ENCODE assay signal across 13 cellular contexts in the genomic region with DNA sequence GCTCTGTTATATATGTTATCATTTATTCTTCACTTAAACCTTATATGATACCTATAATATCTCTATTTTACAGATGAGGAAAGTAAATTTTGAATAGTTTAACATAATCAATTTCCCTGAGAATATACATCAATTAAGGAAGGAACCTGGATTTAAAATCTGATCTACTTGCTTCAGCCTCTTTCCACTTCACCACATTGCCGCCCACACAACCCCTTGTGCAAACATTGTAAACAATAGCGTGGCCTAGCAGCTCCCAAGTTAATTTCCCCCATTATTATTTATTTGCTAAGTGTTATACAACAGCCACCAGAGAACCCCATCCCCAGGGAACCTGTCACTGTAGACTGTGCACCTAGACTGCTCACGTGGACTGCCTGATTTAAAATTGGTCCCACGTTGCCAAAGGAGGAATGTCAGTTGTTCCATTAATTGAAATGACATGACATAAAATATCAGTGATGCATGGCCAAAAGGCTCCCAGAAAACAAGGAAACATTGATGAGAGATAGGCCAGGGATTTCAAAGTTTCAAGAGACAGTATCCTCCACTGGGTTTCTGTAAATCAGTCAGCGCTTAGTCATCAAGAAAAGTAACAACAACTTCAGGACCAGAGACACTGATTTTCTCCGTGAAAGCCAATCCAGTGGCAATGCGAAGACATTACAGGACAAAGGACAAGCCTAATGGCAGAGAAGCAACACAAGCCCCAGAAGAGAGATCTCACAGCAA. TPM values are rescaled to one million over a fixed set of nuclear protein-coding genes. Genes with fewer than 3 reads are reported as not detected.
DNase-seq lines count a peak whose midpoint lies in the region; ATAC-seq and TF ChIP-seq lines count a peak whose summit lies in the region.
"Had no signal": no experiment of that assay in that cellular context is flagged by ENCODE, and none has a peak within 500 bp of the region (broad histone marks: within the 10 kb centered on the region; RNA-seq: fewer than 3 reads in every experiment).

No MANE protein-coding gene starts in this region.

- WGBS in sigmoid colon, 2 donors = 58 to 74% methylated on average over 7 of the region's 7 CpGs

- no peaks in the 10 kb centered on the region for H3K4me1 ChIP-seq in sigmoid colon

- H3K36me3 ChIP-seq in H7 (replicated peaks; ENCODE audit: control insufficient read depth, insufficient read depth, low read length) (no peaks in the 10 kb centered on the region), sigmoid colon (no peaks in the 10 kb centered on the region)

- H3K4me3 ChIP-seq in H7 (ENCODE audit: insufficient read depth, low read depth, low read length) (no peak overlapping the region), astrocyte of the spinal cord (ENCODE audit: low read depth, low read length) (no peak overlapping the region), sigmoid colon (no peak overlapping the region)

- H3K36me3 Mint-ChIP-seq in CD14-positive monocyte = no peaks in the 10 kb centered on the region

- no peaks in the 10 kb centered on the region for H3K9me3 ChIP-seq in sigmoid colon

- H3K27me3 ChIP-seq in H7 (ENCODE audit: control insufficient read depth, insufficient read depth, low read length) (no peaks in the 10 kb centered on the region), sigmoid colon (no peaks in the 10 kb centered on the region)

- H3K27me3 Mint-ChIP-seq in CD14-positive monocyte (ENCODE audit: low read depth in 3 of 3) = peaks cover 1 to 5% (median 2%) of the 10 kb centered on the region in 3 donors

- H3K27ac Mint-ChIP-seq in CD14-positive monocyte = no peak overlapping the region
- H3K27ac Mint-ChIP-seq: activated T-helper 1 cell treated with anti-CD3 and anti-CD28 coated beads, Interleukin-12 subunit alpha, Interleukin-12 subunit beta, Interleukin-2, Interleukin-4 antibody, amounts not matched to agents 30 ng/mL and 10 ng/mL and 1 ng/mL, durations not matched to agents 14 hours and 24 hours and 36 hours had no signal

- H3K4me3 Mint-ChIP-seq in CD14-positive monocyte = no peak overlapping the region
- H3K4me3 Mint-ChIP-seq: activated T-helper 1 cell treated with anti-CD3 and anti-CD28 coated beads, Interleukin-12 subunit alpha, Interleukin-12 subunit beta, Interleukin-2, Interleukin-4 antibody, amounts not matched to agents 30 ng/mL and 10 ng/mL and 1 ng/mL, durations not matched to agents 14 hours and 24 hours and 36 hours had no signal

- DNase-seq in H7 (peak; percentile 8), NCI-H2107 treated with DMSO at 0.1 percent for 48 hours (lab: John Stamatoyannopoulos, UW; ENCODE audit: unreplicated experiment) (peak; percentile 95), astrocyte of the spinal cord (ENCODE audit: low read depth, low spot score) (peak; percentile 32), renal cortical epithelial cell (ENCODE audit: low read depth) (peak; percentile 90), sigmoid colon (no peak), CD14-positive monocyte (ENCODE audit: low spot score) (no peak)
- DNase-seq: left colon; nucleus accumbens; stimulated activated CD4-positive, alpha-beta T cell treated with anti-CD3 and anti-CD28 coated beads, Interleukin-4, amount 100 ng/mL, for 1 hour had no signal

- H3K27ac ChIP-seq in sigmoid colon = no peak overlapping the region
- H3K27ac ChIP-seq: KMS-11 had no signal

- no peak for TF ChIP-seq EP300 in sigmoid colon (IDR thresholded peaks at IDR 0.05)

- ATAC-seq in GM21390 (IDR thresholded peaks at IDR 0.05; ENCODE audit: unreplicated experiment) (no peak), GM18870 (IDR thresholded peaks at IDR 0.05; ENCODE audit: unreplicated experiment) (no peak)
- ATAC-seq: left colon had no signal

- peaks cover 0 to 2% (median 0%) of the 10 kb centered on the region in 7 donors for H3K9me3 Mint-ChIP-seq in CD14-positive monocyte
- H3K9me3 Mint-ChIP-seq: activated T-helper 1 cell treated with anti-CD3 and anti-CD28 coated beads, Interleukin-12 subunit alpha, Interleukin-12 subunit beta, Interleukin-2, Interleukin-4 antibody, amounts not matched to agents 30 ng/mL and 10 ng/mL and 1 ng/mL, durations not matched to agents 14 hours and 24 hours and 36 hours had no signal

- TF ChIP-seq POLR2A in sigmoid colon (IDR thresholded peaks at IDR 0.05) = no peak

- TF ChIP-seq CTCF in astrocyte of the spinal cord (IDR thresholded peaks at IDR 0.05; ENCODE audit: low read depth, low read length) (no peak), sigmoid colon (IDR thresholded peaks at IDR 0.05) (no peak), CD14-positive monocyte (IDR thresholded peaks at IDR 0.05) (no peak)

- in situ Hi-C loops in astrocyte of the spinal cord (cut with HindIII; ENCODE audit: low sequenced_read_pairs) = no loop called here

- intact Hi-C loops in sigmoid colon (cut with DNase I) = no loop called here
- intact Hi-C loops in CD14-positive monocyte (cut with micrococcal nuclease) = no loop called here

- H3K4me1 Mint-ChIP-seq in CD14-positive monocyte = no peaks in the 10 kb centered on the region

RNA-seq across cellular contexts. Expression of gene SCG2, which starts 41.3 kb away (rescaled TPM):
- total RNA-seq in H7 (2014; rRNA removed; shearing (Covaris generic)) = 2.5 and 3.4 TPM in 2 replicates
- total RNA-seq in renal cortical epithelial cell = 0.35 and 1.2 TPM in 2 replicates
- 10 to 100 TPM in 3 of 4 donors, 1 to 10 TPM in 1; 8.4 to 16.8 (median 12.3) TPM for total RNA-seq in sigmoid colon
- 1 to 10 TPM in 2 of 3 donors, not detected in 1; 1.8 to 6.7 TPM for polyA plus RNA-seq in sigmoid colon
- not detected for polyA plus RNA-seq in CD14-positive monocyte
- total RNA-seq: activated T-helper 1 cell treated with anti-CD3 and anti-CD28 coated beads, Interleukin-12 subunit alpha, Interleukin-12 subunit beta, Interleukin-2, Interleukin-4 antibody, amounts not matched to agents 30 ng/mL and 10 ng/mL and 1 ng/mL, durations not matched to agents 14 hours and 24 hours and 36 hours had no signal

Comparison
In these comparisons a context has a peak if more than half of its experiments do, and no peak if none do; other contexts are left out.
1. DNase-seq: peak in H7 (single experiment), NCI-H2107 treated with DMSO at 0.1 percent for 48 hours (single experiment), astrocyte of the spinal cord (single experiment) and renal cortical epithelial cell (single experiment); none in sigmoid colon (single experiment) and CD14-positive monocyte (single experiment).